In genomic region chr2:231687133-231687852, GRCh38 we compare ENCODE assay signal across 8 cellular contexts. TPM values are rescaled to one million over a fixed set of nuclear protein-coding genes. Genes with fewer than 3 reads are reported as not detected.
DNase-seq lines count a peak whose midpoint lies in the region; ATAC-seq, FAIRE-seq and TF ChIP-seq lines count a peak whose summit lies in the region.

No MANE protein-coding gene starts in this region.

- FAIRE-seq in TTC549 (lab: Jason Lieb, UNC) (peak; percentile 34), kidney (lab: Jason Lieb, UNC) (no peak)

- DNase-seq in COLO668 (lab: John Stamatoyannopoulos, UW; ENCODE audit: unreplicated experiment) (peak; percentile 68), LoVo (ENCODE audit: low spot score) (peak; percentile 54), body of pancreas (peak; percentile 68 to 73 (median 70)), kidney (peak; percentile 85), NCI-H187 treated with DMSO at 0.1 percent for 48 hours (lab: John Stamatoyannopoulos, UW) (no peak)
- DNase-seq in stimulated activated CD4-positive, alpha-beta T cell treated with anti-CD3 and anti-CD28 coated beads, TNF-alpha, amount 100 ng/mL, for 1 hour (ENCODE audit: low read depth in 3 of 3, low spot score in 1 of 3) = peak in 2 of 3 donors; percentile 54 to 57

- H3K36me3 ChIP-seq in body of pancreas (replicated peaks in 1 of 2; ENCODE audit: insufficient read depth in 1 of 2, low read depth in 2 of 2) (no peaks in the 10 kb centered on the region), kidney (ENCODE audit: control insufficient read depth in 1 of 2, insufficient read depth in 2 of 2, low read length in 2 of 2) (no peaks in the 10 kb centered on the region)

- peaks cover 12% of the 10 kb centered on the region for H3K4me1 ChIP-seq in body of pancreas
- peaks cover 0 to 2% of the 10 kb centered on the region in 2 donors for H3K4me1 ChIP-seq in kidney (ENCODE audit: control insufficient read depth in 1 of 2, insufficient read depth in 1 of 2, low read depth in 1 of 2, low read length in 2 of 2)

- ATAC-seq in GM21367 (IDR thresholded peaks at IDR 0.05; ENCODE audit: unreplicated experiment) (peak; percentile 75), body of pancreas (peak; percentile 75)

- 43 to 93% methylated on average over 2 to 14 of the region's 14 CpGs for WGBS in body of pancreas, 2 donors

- H3K9ac ChIP-seq in kidney (ENCODE audit: low read length in 2 of 2) = no peak overlapping the region

- intact Hi-C loops in body of pancreas (cut with DNase I) = no loop called here
- intact Hi-C loops in kidney (cut with DNase I) = no loop called here

- no peaks in the 10 kb centered on the region for H3K27me3 ChIP-seq in body of pancreas

- TF ChIP-seq POLR2A in body of pancreas (IDR thresholded peaks at IDR 0.05) = no peak

- TF ChIP-seq CTCF in body of pancreas (IDR thresholded peaks at IDR 0.05) (peak; percentile 30 to 54 (median 44)), kidney (IDR thresholded peaks at IDR 0.05; ENCODE audit: borderline replicate concordance, extremely low read depth, insufficient read depth) (peak; percentile 46)

- H3K27ac ChIP-seq in body of pancreas = no peak overlapping the region
- no peak overlapping the region for H3K27ac ChIP-seq in kidney (ENCODE audit: low read depth in 2 of 2, low read length in 2 of 2)

- H3K9me3 ChIP-seq in body of pancreas (no peaks in the 10 kb centered on the region), kidney (ENCODE audit: control insufficient read depth in 1 of 2, low read length in 2 of 2) (no peaks in the 10 kb centered on the region)

- H3K4me3 ChIP-seq in body of pancreas (no peak overlapping the region), kidney (ENCODE audit: low read length in 2 of 2) (no peak overlapping the region)

RNA-seq across cellular contexts. Expression of gene PTMA, which starts 21.0 kb away (rescaled TPM):
- total RNA-seq in body of pancreas (100 to 1,000 TPM; 532 to 757 TPM), kidney (1,173 TPM)
- 825 TPM for polyA plus RNA-seq in kidney (ENCODE audit: insufficient read depth, low read depth, low replicate concordance)
